ENCODE assay signal across 22 cellular contexts in the genomic region with DNA sequence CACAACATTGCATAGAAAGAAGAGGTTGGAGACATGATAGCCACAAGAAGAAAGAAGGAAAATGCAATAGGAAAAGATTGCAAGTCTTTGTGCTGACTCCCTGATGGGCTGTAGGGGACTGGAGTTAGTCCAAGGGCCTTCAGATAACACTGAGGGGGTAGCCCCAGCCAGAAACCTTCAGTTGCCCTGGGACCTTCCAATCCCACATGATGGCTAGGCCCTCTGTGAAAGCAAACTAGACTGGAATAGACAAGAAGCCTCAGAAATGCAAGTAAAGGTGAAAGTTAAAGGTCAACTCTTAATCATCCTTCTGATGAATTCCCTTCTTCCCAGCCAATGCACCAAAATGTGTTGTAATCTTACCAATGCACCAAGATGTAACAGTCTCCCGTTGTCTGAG. TPM values are rescaled to one million over a fixed set of nuclear protein-coding genes. Genes with fewer than 3 reads are reported as not detected.
DNase-seq lines count a peak whose midpoint lies in the region; ATAC-seq, FAIRE-seq and TF ChIP-seq lines count a peak whose summit lies in the region.
"Had no signal": no experiment of that assay in that cellular context is flagged by ENCODE, and none has a peak within 500 bp of the region (broad histone marks: within the 10 kb centered on the region; RNA-seq: fewer than 3 reads in every experiment).

No MANE protein-coding gene starts in this region.

- no peak overlapping the region for H3K27ac Mint-ChIP-seq in endodermal cell
- no peak overlapping the region for H3K27ac Mint-ChIP-seq in T-helper 2 cell treated with Interferon-gamma antibody and Interleukin-4, amounts not matched to agents 5 μg/mL and 100 μg/mL, for 36 hours
- H3K27ac Mint-ChIP-seq: CD14-positive monocyte; CD4-positive, alpha-beta T cell; CD8-positive, alpha-beta memory T cell; H9 had no signal

- no peaks in the 10 kb centered on the region for H3K27me3 ChIP-seq in ACC112 (ENCODE audit: insufficient read depth, low read length)
- no peaks in the 10 kb centered on the region for H3K27me3 ChIP-seq in adipocyte (replicated peaks; ENCODE audit: control insufficient read depth, insufficient read depth, low read length)
- no peaks in the 10 kb centered on the region for H3K27me3 ChIP-seq in endodermal cell (ENCODE audit: control insufficient read depth, insufficient read depth, low read length, poor library complexity, severe bottlenecking)
- H3K27me3 ChIP-seq: BE2C; BLaER1 treated with 17β-estradiol and CSF1 and Interleukin-3, amounts not matched to agents 10 nM and 100 nM had no signal

- H3K27me3 Mint-ChIP-seq in endodermal cell (ENCODE audit: insufficient read depth), result no peaks in the 10 kb centered on the region
- no peaks in the 10 kb centered on the region for H3K27me3 Mint-ChIP-seq in T-helper 2 cell treated with Interferon-gamma antibody and Interleukin-4, amounts not matched to agents 5 μg/mL and 100 μg/mL, for 36 hours (ENCODE audit: low read depth)
- H3K27me3 Mint-ChIP-seq: CD4-positive, alpha-beta T cell; CD8-positive, alpha-beta memory T cell had no signal

- H3K4me2 ChIP-seq in A549, result 0 out of 3 replicates have a peak overlapping the region, but pooled peaks have one; percentile 1
- H3K4me2 ChIP-seq: BLaER1 treated with 17β-estradiol and CSF1 and Interleukin-3, amounts not matched to agents 10 nM and 100 nM had no signal

- CTCF ChIA-PET in A549 (lab: Yijun Ruan, JAX), result interaction anchor here (0.7 to 3.3 kb wide), 7 partner anchors 11 to 197 kb away, joined by 3 to 15 read pairs (median 3); partner anchors contain the start of gene CMPK2

- DNase-seq in A549 (ENCODE audit: low read depth in 1 of 2, low spot score in 1 of 2), result no peak
- DNase-seq in adipocyte (ENCODE audit: low read depth), result no peak
- DNase-seq in endodermal cell, result no peak
- DNase-seq in activated CD4-positive, alpha-beta T cell treated with anti-CD3 and anti-CD28 coated beads, Interleukin-2, amount 50 U/mL, for 48 hours, result no peak
- no peak for DNase-seq in H4 (ENCODE audit: low spot score)
- no peak for DNase-seq in T-helper 2 cell treated with Interferon-gamma antibody and Interleukin-4, amounts not matched to agents 5 μg/mL and 100 μg/mL, for 36 hours (ENCODE audit: low spot score)
- DNase-seq: CD4-positive, alpha-beta T cell; CD8-positive, alpha-beta memory T cell; DMS 273 treated with DMSO at 0.1 percent for 48 hours; DMS79; GDM1; GM23248; H9 had no signal

- H3K27ac ChIP-seq in A549 (no peak overlapping the region), ACC112 (ENCODE audit: low read depth, low read length) (peak overlapping the region; percentile 43; the same call in 1 of the 2 replicates), endodermal cell (ENCODE audit: low read depth, low read length) (no peak overlapping the region)
- H3K27ac ChIP-seq: BLaER1 treated with 17β-estradiol and CSF1 and Interleukin-3, amounts not matched to agents 10 nM and 100 nM; GM23248 had no signal

- no peak overlapping the region for H3K4me3 Mint-ChIP-seq in endodermal cell
- H3K4me3 Mint-ChIP-seq in T-helper 2 cell treated with Interferon-gamma antibody and Interleukin-4, amounts not matched to agents 5 μg/mL and 100 μg/mL, for 36 hours, result no peak overlapping the region
- H3K4me3 Mint-ChIP-seq: CD14-positive monocyte; CD4-positive, alpha-beta T cell; H9 had no signal

- no peak overlapping the region for H2AFZ ChIP-seq in ACC112 (ENCODE audit: low read length, unreplicated experiment)
- H2AFZ ChIP-seq: GM23248 had no signal

- peaks cover 66% of the 10 kb centered on the region for H3K9me3 Mint-ChIP-seq in endodermal cell
- H3K9me3 Mint-ChIP-seq in T-helper 2 cell treated with Interferon-gamma antibody and Interleukin-4, amounts not matched to agents 5 μg/mL and 100 μg/mL, for 36 hours, result peaks cover 62% of the 10 kb centered on the region

- TF ChIP-seq CTCF in A549 (IDR thresholded peaks at IDR 0.05), result no peak
- no peak for TF ChIP-seq CTCF in endodermal cell (conservative IDR thresholded peaks at IDR 0.05)

- POLR2A ChIA-PET in A549 (lab: Yijun Ruan, JAX), result no interaction called here

- TF ChIP-seq RAD21 in A549 (conservative IDR thresholded peaks at IDR 0.05 in 1 of 2, IDR thresholded peaks at IDR 0.05 in 1 of 2), result no peak

- no peaks in the 10 kb centered on the region for H3K79me2 ChIP-seq in ACC112 (ENCODE audit: control insufficient read depth, insufficient read depth, low read length, unreplicated experiment)

- H3K9me3 ChIP-seq in A549, result peaks cover 23% of the 10 kb centered on the region; the same call in 2 of the 3 replicates
- peaks cover 60% of the 10 kb centered on the region for H3K9me3 ChIP-seq in adipocyte (ENCODE audit: control insufficient read depth, low read length)
- peaks cover 41% of the 10 kb centered on the region for H3K9me3 ChIP-seq in endodermal cell (ENCODE audit: control insufficient read depth, low read length)

- FAIRE-seq in A549 (lab: Jason Lieb, UNC), result no peak
- FAIRE-seq: D721Med, GM12878, GM19239, H1 had no signal

- H3K4me1 ChIP-seq in A549, result no peaks in the 10 kb centered on the region
- no peaks in the 10 kb centered on the region for H3K4me1 ChIP-seq in ACC112 (ENCODE audit: control insufficient read depth, insufficient read depth, low read length, unreplicated experiment)
- no peaks in the 10 kb centered on the region for H3K4me1 ChIP-seq in adipocyte (ENCODE audit: control insufficient read depth, insufficient read depth, low read length)
- no peaks in the 10 kb centered on the region for H3K4me1 ChIP-seq in endodermal cell (ENCODE audit: control insufficient read depth, insufficient read depth, low read length)
- H3K4me1 ChIP-seq: BE2C; BLaER1 treated with 17β-estradiol and CSF1 and Interleukin-3, amounts not matched to agents 10 nM and 100 nM had no signal

- H3K9ac ChIP-seq in adipocyte (ENCODE audit: low read length), result no peak overlapping the region
- H3K9ac ChIP-seq in endodermal cell (ENCODE audit: extremely low read depth, low read length, poor library complexity, severe bottlenecking), result no peak overlapping the region
- H3K9ac ChIP-seq: BLaER1 treated with 17β-estradiol and CSF1 and Interleukin-3, amounts not matched to agents 10 nM and 100 nM; GM23248 had no signal

- TF ChIP-seq EP300 in A549 (IDR thresholded peaks at IDR 0.05), result no peak

- WGBS in A549 (ENCODE audit: missing lambda C conversion rate), result 0% methylated on average over 1 of the region's 1 CpG
- 88% methylated on average over 1 of the region's 1 CpG; no CpG with 5 or more reads in 1 of the 2 experiments for WGBS in endodermal cell (ENCODE audit: insufficient coverage in 1 of 2, insufficient read length in 1 of 2), 2 experiments

- no peak for ATAC-seq in A549
- ATAC-seq: GM12878, HCT116 had no signal

- H3K36me3 Mint-ChIP-seq in endodermal cell (ENCODE audit: low read depth), result peaks cover 2% of the 10 kb centered on the region
- H3K36me3 Mint-ChIP-seq in T-helper 2 cell treated with Interferon-gamma antibody and Interleukin-4, amounts not matched to agents 5 μg/mL and 100 μg/mL, for 36 hours (ENCODE audit: low read depth), result peaks cover 78% of the 10 kb centered on the region

- H3K4me3 ChIP-seq in A549, result no peak overlapping the region
- H3K4me3 ChIP-seq in ACC112 (ENCODE audit: low read depth, low read length), result no peak overlapping the region
- peak overlapping the region; percentile 60 for H3K4me3 ChIP-seq in adipocyte (ENCODE audit: low read length)
- peak overlapping the region; percentile 51 for H3K4me3 ChIP-seq in endodermal cell (ENCODE audit: low read length)
- H3K4me3 ChIP-seq: GM12878, GM23248 had no signal

- peaks cover 59% of the 10 kb centered on the region for H3K36me3 ChIP-seq in ACC112 (ENCODE audit: insufficient read depth, low read length)
- no peaks in the 10 kb centered on the region for H3K36me3 ChIP-seq in adipocyte (ENCODE audit: control insufficient read depth, insufficient read depth, low read length, severe bottlenecking)
- no peaks in the 10 kb centered on the region for H3K36me3 ChIP-seq in endodermal cell (ENCODE audit: control insufficient read depth, insufficient read depth, low read length)
- H3K36me3 ChIP-seq: BE2C had no signal

- TF ChIP-seq POLR2A in A549 (IDR thresholded peaks at IDR 0.05; ENCODE audit: low read length), result no peak

- H3K4me1 Mint-ChIP-seq in endodermal cell, result no peaks in the 10 kb centered on the region
- H3K4me1 Mint-ChIP-seq in T-helper 2 cell treated with Interferon-gamma antibody and Interleukin-4, amounts not matched to agents 5 μg/mL and 100 μg/mL, for 36 hours (ENCODE audit: low read depth), result peaks cover 3% of the 10 kb centered on the region
- H3K4me1 Mint-ChIP-seq: CD14-positive monocyte, H9 had no signal

TF ChIP-seq in A549, 52 proteins besides CTCF, POLR2A, EP300 and RAD21:
- TF ChIP-seq FOXS1 (CRISPR knock-in tag; IDR thresholded peaks at IDR 0.05) (no peak), ZSCAN20 (CRISPR knock-in tag; IDR thresholded peaks at IDR 0.05) (no peak), EHF (CRISPR knock-in tag; IDR thresholded peaks at IDR 0.05) (no peak), RARB (CRISPR knock-in tag; IDR thresholded peaks at IDR 0.05) (no peak), CBX8 (IDR thresholded peaks at IDR 0.05) (no peak), JUNB (IDR thresholded peaks at IDR 0.05) (no peak)

RNA-seq across cellular contexts. Expression of gene CMPK2, which starts 19.2 kb away (rescaled TPM):
- polyA plus RNA-seq in A549 (2011; rRNA removed), result 0.12 and 0.17 TPM in 2 replicates
- polyA plus RNA-seq in A549 (2012; cell fraction: cytosol; rRNA removed), result 0.17 and 0.29 TPM in 2 replicates
- polyA plus RNA-seq in A549 (2012; cell fraction: nucleus; rRNA removed), result 0.16 and 0.62 TPM in 2 replicates
- 0.22 to 0.41 TPM (median 0.22 TPM) in 3 replicates for polyA plus RNA-seq in A549 (2017; fragmentation: RNase III; extraction: RNeasy Plus Mini Kit Qiagen cat#74134 plus additional on column Dnase treatment)
- not detected in 2 replicates for polyA minus RNA-seq in A549 (2011; rRNA and poly(A)+ RNA removed)
- 1 to 10 TPM; 2.1 to 3.8 TPM for total RNA-seq in endodermal cell
- 1.4 TPM for polyA plus RNA-seq in endodermal cell (2013, experiment 1 of 2)
- polyA plus RNA-seq in endodermal cell (2013, experiment 2 of 2), result 1.5 TPM
- total RNA-seq in H4 (2014; rRNA removed; shearing (Covaris generic)), result 3.4 and 4.8 TPM in 2 replicates
- total RNA-seq: GM23248 had no signal

RNA-seq across cellular contexts. Expression of gene RSAD2, which starts 31.0 kb away (rescaled TPM):
- polyA plus RNA-seq in A549 (2011; rRNA removed) (0.06 and 0.13 TPM in 2 replicates), A549 (2017; fragmentation: RNase III; extraction: RNeasy Plus Mini Kit Qiagen cat#74134 plus additional on column Dnase treatment) (0.03 to 0.04 TPM in 2 of 3 replicates, not detected in the other)
- polyA plus RNA-seq in A549 (2012; cell fraction: cytosol; rRNA removed), result not detected in 2 replicates
- not detected in 2 replicates for polyA plus RNA-seq in A549 (2012; cell fraction: nucleus; rRNA removed)
- polyA minus RNA-seq in A549 (2011; rRNA and poly(A)+ RNA removed), result not detected in 2 replicates
- under 1 TPM; 0.35 to 0.75 TPM for total RNA-seq in endodermal cell
- polyA plus RNA-seq in endodermal cell (2013, experiment 1 of 2), result not detected
- not detected for polyA plus RNA-seq in endodermal cell (2013, experiment 2 of 2)
- 1.2 and 1.7 TPM in 2 replicates for total RNA-seq in H4 (2014; rRNA removed; shearing (Covaris generic))
- total RNA-seq: GM23248, H1, H9 had no signal
- polyA plus RNA-seq: GM23248, H1 had no signal

Comparison
In these comparisons a context has a peak if more than half of its experiments do, and no peak if none do; other contexts are left out.
1. H3K4me3 ChIP-seq: peak in adipocyte (single experiment) and endodermal cell (single experiment); none in A549 (single experiment) and ACC112 (single experiment).